In genomic region chr10:108783897-108784296, GRCh38 we compare ENCODE assay signal across 1 cellular context.
TF ChIP-seq lines count a peak whose summit lies in the region.

No MANE protein-coding gene starts in this region.

TF ChIP-seq in GM23338, 12 proteins besides CTCF, POLR2A, EP300 and RAD21 (continued from another document):
- no peak for TF ChIP-seq ZNF462 (CRISPR knock-in tag; IDR thresholded peaks at IDR 0.05)
- no peak for TF ChIP-seq CREB1 (CRISPR knock-in tag; IDR thresholded peaks at IDR 0.05; ENCODE audit: low read depth)
